In genomic region chr15:68318008-68318835, GRCh38 we compare ENCODE assay signal across 12 cellular contexts.
"Had no signal": no experiment of that assay in that cellular context is flagged by ENCODE, and none has a peak within 500 bp of the region (broad histone marks: within the 10 kb centered on the region; RNA-seq: fewer than 3 reads in every experiment).

No MANE protein-coding gene starts in this region.

- H3K27ac ChIP-seq: esophagus squamous epithelium, right lobe of liver had no signal

- H3K27me3 Mint-ChIP-seq: stimulated activated naive CD8-positive, alpha-beta T cell treated with anti-CD3 and anti-CD28 coated beads, Interleukin-15, Interleukin-2, amounts not matched to agents 100 ng/mL and 50 ng/mL, for 24 hours had no signal

- H3K27ac Mint-ChIP-seq: activated CD8-positive, alpha-beta T cell treated with anti-CD3 and anti-CD28 coated beads, Interleukin-2, amount 10 ng/mL, durations not matched to agents 7 days and 5 days; nephron progenitor cell; stimulated activated naive CD8-positive, alpha-beta T cell treated with anti-CD3 and anti-CD28 coated beads, Interleukin-15, Interleukin-2, amounts not matched to agents 100 ng/mL and 50 ng/mL, for 24 hours had no signal

- H3K4me1 ChIP-seq: right lobe of liver had no signal

- H3K9me3 Mint-ChIP-seq: nephron progenitor cell; stimulated activated naive CD8-positive, alpha-beta T cell treated with anti-CD3 and anti-CD28 coated beads, Interleukin-15, Interleukin-2, amounts not matched to agents 100 ng/mL and 50 ng/mL, for 24 hours had no signal

- H3K27me3 ChIP-seq: right lobe of liver had no signal

- H3K4me3 ChIP-seq: esophagus squamous epithelium, right lobe of liver had no signal

- DNase-seq: activated CD4-positive, alpha-beta T cell treated with anti-CD3 and anti-CD28 coated beads for 1 hour; activated CD8-positive, alpha-beta T cell treated with anti-CD3 and anti-CD28 coated beads, Interleukin-2, amount 10 ng/mL, durations not matched to agents 7 days and 5 days; activated gamma-delta T cell treated with Interleukin-2 at 50 U/mL for 16 hours; activated T-cell treated with anti-CD3 and anti-CD28 coated beads, Interleukin-2, amount 50 U/mL, for 48 hours; esophagus squamous epithelium; hippocampal formation; kidney glomerular epithelial cell; mesendoderm; nephron progenitor cell; SK-N-SH had no signal

- H3K4me3 Mint-ChIP-seq: activated CD8-positive, alpha-beta T cell treated with anti-CD3 and anti-CD28 coated beads, Interleukin-2, amount 10 ng/mL, durations not matched to agents 7 days and 5 days; nephron progenitor cell; stimulated activated naive CD8-positive, alpha-beta T cell treated with anti-CD3 and anti-CD28 coated beads, Interleukin-15, Interleukin-2, amounts not matched to agents 100 ng/mL and 50 ng/mL, for 24 hours had no signal

- H3K36me3 ChIP-seq: esophagus squamous epithelium, right lobe of liver had no signal

- H3K9me3 ChIP-seq: esophagus squamous epithelium, right lobe of liver, SK-N-SH had no signal

- ATAC-seq: activated CD8-positive, alpha-beta T cell treated with anti-CD3 and anti-CD28 coated beads, Interleukin-2, amount 10 ng/mL, durations not matched to agents 7 days and 5 days; right lobe of liver had no signal
